Comparison of ENCODE assay signal across 16 cellular contexts in genomic region chr7:76057103-76057812, GRCh38. TPM values are rescaled to one million over a fixed set of nuclear protein-coding genes. Genes with fewer than 3 reads are reported as not detected.
A peak's percentile ranks its signal among the peaks of the same experiment; 100 is the strongest.
DNase-seq lines count a peak whose midpoint lies in the region; ATAC-seq, FAIRE-seq and TF ChIP-seq lines count a peak whose summit lies in the region.
"Had no signal": no experiment of that assay in that cellular context is flagged by ENCODE, and none has a peak within 500 bp of the region (broad histone marks: within the 10 kb centered on the region; RNA-seq: fewer than 3 reads in every experiment).

No MANE protein-coding gene starts in this region.

- H3K9me3 ChIP-seq in pancreas (no peaks in the 10 kb centered on the region), transverse colon (no peaks in the 10 kb centered on the region), ascending aorta (no peaks in the 10 kb centered on the region)

- TF ChIP-seq POLR2A in transverse colon (IDR thresholded peaks at IDR 0.05) = no peak

- in situ Hi-C loops in transverse colon (cut with MboI; ENCODE audit: low pct_ligation_motif_present in 1 of 4, low pct_unique_long_range_greater_than_20kb in 1 of 4, low sequenced_read_pairs in 3 of 4) = no loop called here

- WGBS in pancreas, 2 donors = 42% methylated on average over 18 of the region's 18 CpGs
- 63% methylated on average over 18 of the region's 18 CpGs; no CpG with 5 or more reads in 1 of the 2 donors for WGBS in transverse colon (ENCODE audit: low coverage in 1 of 2), 2 donors

- DNase-seq in activated naive CD8-positive, alpha-beta T cell treated with anti-CD3 and anti-CD28 coated beads, Interleukin-2, amount 50 U/mL, for 24 hours = no peak
- DNase-seq in activated naive CD8-positive, alpha-beta T cell treated with anti-CD3 and anti-CD28 coated beads for 36 hours = no peak
- no peak for DNase-seq in left lobe of liver (ENCODE audit: low spot score)
- DNase-seq in pancreas = no peak
- no peak for DNase-seq in transverse colon
- DNase-seq in ascending aorta (ENCODE audit: low spot score in 2 of 2) = no peak
- no peak for DNase-seq in GM10266 (ENCODE audit: extremely low spot score)
- DNase-seq: IMR-90, Kasumi-1, NCI-H1417, NCI-H2029 treated with DMSO at 0.1 percent for 48 hours, NCI-H510A treated with DMSO at 0.1 percent for 48 hours had no signal

- peaks cover 3 to 43% (median 24%) of the 10 kb centered on the region in 3 donors for H3K36me3 ChIP-seq in pancreas
- H3K36me3 ChIP-seq in transverse colon = peaks cover 0 to 46% (median 21%) of the 10 kb centered on the region in 4 donors
- peaks cover 51 to 72% of the 10 kb centered on the region in 2 donors for H3K36me3 ChIP-seq in ascending aorta

- TF ChIP-seq EP300 in transverse colon (IDR thresholded peaks at IDR 0.05; ENCODE audit: low read depth) = no peak

- H3K27me3 ChIP-seq in pancreas = no peaks in the 10 kb centered on the region
- H3K27me3 ChIP-seq in transverse colon = no peaks in the 10 kb centered on the region
- no peaks in the 10 kb centered on the region for H3K27me3 ChIP-seq in ascending aorta

- no peak for TF ChIP-seq CTCF in pancreas (IDR thresholded peaks at IDR 0.05)
- TF ChIP-seq CTCF in transverse colon (IDR thresholded peaks at IDR 0.05) = no peak
- no peak for TF ChIP-seq CTCF in ascending aorta (IDR thresholded peaks at IDR 0.05)
- TF ChIP-seq CTCF in GM10266 (IDR thresholded peaks at IDR 0.05; ENCODE audit: control insufficient read depth, insufficient read depth, low read depth, missing control alignments) = no peak

- H3K4me3 ChIP-seq in pancreas (no peak overlapping the region), transverse colon (no peak overlapping the region), ascending aorta (no peak overlapping the region)

- H3K27me3 Mint-ChIP-seq in activated naive CD8-positive, alpha-beta T cell treated with anti-CD3 and anti-CD28 coated beads, Interleukin-2, amount 50 U/mL, for 24 hours = no peaks in the 10 kb centered on the region
- no peaks in the 10 kb centered on the region for H3K27me3 Mint-ChIP-seq in activated naive CD8-positive, alpha-beta T cell treated with anti-CD3 and anti-CD28 coated beads for 36 hours

- H3K27ac ChIP-seq in pancreas (peak overlapping the region; percentile 50 to 85 (median 70)), transverse colon (peak overlapping the region in 3 of 4 donors; percentile 25 to 47 (median 37)), ascending aorta (no peak overlapping the region)
- H3K27ac ChIP-seq: C4-2B had no signal

- intact Hi-C loops in pancreas (cut with DNase I) = no loop called here
- intact Hi-C loops in transverse colon (cut with DNase I; ENCODE audit: low total_unique reads) = no loop called here
- intact Hi-C loops in ascending aorta (cut with DNase I) = no loop called here

- peaks cover 6% of the 10 kb centered on the region for H3K4me1 Mint-ChIP-seq in activated naive CD8-positive, alpha-beta T cell treated with anti-CD3 and anti-CD28 coated beads, Interleukin-2, amount 50 U/mL, for 24 hours
- peaks cover 6% of the 10 kb centered on the region for H3K4me1 Mint-ChIP-seq in activated naive CD8-positive, alpha-beta T cell treated with anti-CD3 and anti-CD28 coated beads for 36 hours

- H3K4me1 ChIP-seq in pancreas (peaks cover 0 to 22% (median 18%) of the 10 kb centered on the region in 3 donors), transverse colon (peaks cover 0 to 15% (median 7%) of the 10 kb centered on the region in 4 donors), ascending aorta (no peaks in the 10 kb centered on the region)

- ATAC-seq in activated naive CD8-positive, alpha-beta T cell treated with anti-CD3 and anti-CD28 coated beads, Interleukin-2, amount 50 U/mL, for 24 hours = no peak
- peak; percentile 34 for ATAC-seq in left lobe of liver
- peak; percentile 18 to 58 (median 50) for ATAC-seq in pancreas
- ATAC-seq in GM21367 (IDR thresholded peaks at IDR 0.05; ENCODE audit: unreplicated experiment) = no peak

- no peak overlapping the region for H3K4me3 Mint-ChIP-seq in activated naive CD8-positive, alpha-beta T cell treated with anti-CD3 and anti-CD28 coated beads, Interleukin-2, amount 50 U/mL, for 24 hours
- no peak overlapping the region for H3K4me3 Mint-ChIP-seq in activated naive CD8-positive, alpha-beta T cell treated with anti-CD3 and anti-CD28 coated beads for 36 hours

- no peak for FAIRE-seq in pancreas (lab: Jason Lieb, UNC)
- FAIRE-seq: A204.1, H1 had no signal

- no peaks in the 10 kb centered on the region for H3K9me3 Mint-ChIP-seq in activated naive CD8-positive, alpha-beta T cell treated with anti-CD3 and anti-CD28 coated beads, Interleukin-2, amount 50 U/mL, for 24 hours
- no peaks in the 10 kb centered on the region for H3K9me3 Mint-ChIP-seq in activated naive CD8-positive, alpha-beta T cell treated with anti-CD3 and anti-CD28 coated beads for 36 hours

- peak overlapping the region; percentile 56 for H3K27ac Mint-ChIP-seq in activated naive CD8-positive, alpha-beta T cell treated with anti-CD3 and anti-CD28 coated beads, Interleukin-2, amount 50 U/mL, for 24 hours
- no peak overlapping the region for H3K27ac Mint-ChIP-seq in activated naive CD8-positive, alpha-beta T cell treated with anti-CD3 and anti-CD28 coated beads for 36 hours

- H3K36me3 Mint-ChIP-seq in activated naive CD8-positive, alpha-beta T cell treated with anti-CD3 and anti-CD28 coated beads, Interleukin-2, amount 50 U/mL, for 24 hours (ENCODE audit: low read depth) = peaks cover 31% of the 10 kb centered on the region
- peaks cover 13% of the 10 kb centered on the region for H3K36me3 Mint-ChIP-seq in activated naive CD8-positive, alpha-beta T cell treated with anti-CD3 and anti-CD28 coated beads for 36 hours

RNA-seq across cellular contexts. Expression of gene MDH2, which starts 9.4 kb away (rescaled TPM):
- total RNA-seq in activated naive CD8-positive, alpha-beta T cell treated with anti-CD3 and anti-CD28 coated beads for 36 hours = 100 to 1,000 TPM; 304 to 310 TPM
- total RNA-seq in left lobe of liver (184 TPM), pancreas (100 to 1,000 TPM in 2 of 6 donors, 10 to 100 TPM in 4; 64.6 to 106 (median 91.4) TPM), transverse colon (100 to 1,000 TPM; 144 to 308 (median 152) TPM), ascending aorta (63.5 TPM)
- 10 to 100 TPM; 36.3 to 61.5 TPM for polyA plus RNA-seq in pancreas

RNA-seq across cellular contexts. Expression of gene STYXL1, which starts 9.5 kb away (rescaled TPM):
- 10 to 100 TPM; 28.2 to 30.4 TPM for total RNA-seq in activated naive CD8-positive, alpha-beta T cell treated with anti-CD3 and anti-CD28 coated beads for 36 hours
- total RNA-seq in left lobe of liver (17.6 TPM), pancreas (10 to 100 TPM; 13.3 to 24.1 (median 20.4) TPM), transverse colon (10 to 100 TPM in 2 of 4 donors, 1 to 10 TPM in 2; 3.4 to 51.9 (median 20.9) TPM), ascending aorta (0.96 TPM)
- 10 to 100 TPM; 31.2 to 47.6 TPM for polyA plus RNA-seq in pancreas

Comparison
In these comparisons a context has a peak if more than half of its experiments do, and no peak if none do; other contexts are left out.
1. ATAC-seq: peak in left lobe of liver (single experiment) and pancreas (4 of 4); none in activated naive CD8-positive, alpha-beta T cell treated with anti-CD3 and anti-CD28 coated beads, Interleukin-2, amount 50 U/mL, for 24 hours (single experiment) and GM21367 (single experiment).
2. H3K27ac ChIP-seq: peak in pancreas (4 of 4) and transverse colon (3 of 4); none in ascending aorta (0 of 2).